ENCODE assay signal across 13 cellular contexts in genomic region chr1:7224081-7224534, GRCh38.
DNase-seq lines count a peak whose midpoint lies in the region; ATAC-seq and TF ChIP-seq lines count a peak whose summit lies in the region.
"Had no signal": no experiment of that assay in that cellular context is flagged by ENCODE, and none has a peak within 500 bp of the region (broad histone marks: within the 10 kb centered on the region; RNA-seq: fewer than 3 reads in every experiment).

No MANE protein-coding gene starts in this region.

- H3K4me3 ChIP-seq in AG04450 (ENCODE audit: low read depth, low read length) (no peak overlapping the region), Karpas-422 (ENCODE audit: low read length) (no peak overlapping the region), colonic mucosa (no peak overlapping the region), osteoblast (ENCODE audit: insufficient read depth, low read length) (no peak overlapping the region)
- H3K4me3 ChIP-seq: K562, SK-N-MC had no signal

- H3K4me1 ChIP-seq in Karpas-422 (ENCODE audit: low read length) (peaks cover 9% of the 10 kb centered on the region), colonic mucosa (no peaks in the 10 kb centered on the region), osteoblast (ENCODE audit: insufficient read depth, low read length) (peaks cover 24% of the 10 kb centered on the region)
- H3K4me1 ChIP-seq: BE2C had no signal

- no peaks in the 10 kb centered on the region for H3K4me1 Mint-ChIP-seq in activated naive CD8-positive, alpha-beta T cell treated with anti-CD3 and anti-CD28 coated beads, Interleukin-2, amount 50 U/mL, for 24 hours

- H4K20me1 ChIP-seq in Karpas-422 (ENCODE audit: insufficient read depth, low read depth, low read length) (no peaks in the 10 kb centered on the region), osteoblast (ENCODE audit: insufficient read depth, low read length) (no peaks in the 10 kb centered on the region)

- H3K9ac ChIP-seq in Karpas-422 (ENCODE audit: low read length), result no peak overlapping the region
- no peak overlapping the region for H3K9ac ChIP-seq in colonic mucosa (ENCODE audit: low read depth in 2 of 2, low read length in 2 of 2)

- H2AFZ ChIP-seq in Karpas-422 (ENCODE audit: low read length), result no peak overlapping the region
- peak overlapping the region; percentile 61 for H2AFZ ChIP-seq in osteoblast (ENCODE audit: low read length)

- no peak overlapping the region for H3K4me3 Mint-ChIP-seq in activated naive CD8-positive, alpha-beta T cell treated with anti-CD3 and anti-CD28 coated beads, Interleukin-2, amount 50 U/mL, for 24 hours
- H3K4me3 Mint-ChIP-seq: CD8-positive, alpha-beta T cell had no signal

- no peak for ATAC-seq in activated naive CD8-positive, alpha-beta T cell treated with anti-CD3 and anti-CD28 coated beads, Interleukin-2, amount 50 U/mL, for 24 hours
- ATAC-seq: CD8-positive, alpha-beta T cell had no signal

- no peaks in the 10 kb centered on the region for H3K27me3 ChIP-seq in AG04450 (ENCODE audit: control insufficient read depth, insufficient read depth, low read length)
- no peaks in the 10 kb centered on the region for H3K27me3 ChIP-seq in Karpas-422 (ENCODE audit: low read length)
- no peaks in the 10 kb centered on the region for H3K27me3 ChIP-seq in colonic mucosa
- H3K27me3 ChIP-seq in osteoblast (ENCODE audit: insufficient read depth, low read length), result no peaks in the 10 kb centered on the region
- H3K27me3 ChIP-seq: BE2C had no signal

- H3K9me3 Mint-ChIP-seq in activated naive CD8-positive, alpha-beta T cell treated with anti-CD3 and anti-CD28 coated beads, Interleukin-2, amount 50 U/mL, for 24 hours, result no peaks in the 10 kb centered on the region
- H3K9me3 Mint-ChIP-seq: CD8-positive, alpha-beta T cell had no signal

- no peaks in the 10 kb centered on the region for H3K27me3 Mint-ChIP-seq in activated naive CD8-positive, alpha-beta T cell treated with anti-CD3 and anti-CD28 coated beads, Interleukin-2, amount 50 U/mL, for 24 hours

- TF ChIP-seq CTCF in AG04450 (IDR thresholded peaks at IDR 0.05; ENCODE audit: low read depth, low read length), result no peak
- TF ChIP-seq CTCF in colonic mucosa (IDR thresholded peaks at IDR 0.05), result no peak
- no peak for TF ChIP-seq CTCF in osteoblast (IDR thresholded peaks at IDR 0.05; ENCODE audit: extremely low read depth, low read depth, low read length)

- H3K9me2 ChIP-seq in Karpas-422 (replicated peaks; ENCODE audit: insufficient read depth, low read length), result no peaks in the 10 kb centered on the region

- DNase-seq in AG04450 (ENCODE audit: low read depth, low spot score) (no peak), Karpas-422 (peak; percentile 38), colonic mucosa (peak; percentile 5), osteoblast (ENCODE audit: insufficient read length, low spot score, missing footprints) (peak; percentile 63), KG1 (lab: John Stamatoyannopoulos, UW) (no peak), SK-N-DZ (ENCODE audit: low spot score) (no peak)
- no peak for DNase-seq in activated naive CD8-positive, alpha-beta T cell treated with anti-CD3 and anti-CD28 coated beads, Interleukin-2, amount 50 U/mL, for 24 hours
- DNase-seq: NCI-H1930; NK-92 treated with Interleukin-12 subunit alpha and Interleukin-12 subunit beta, amount 100 ng/mL, for 24 hours had no signal

- H3K36me3 ChIP-seq in Karpas-422 (ENCODE audit: insufficient read depth, low read length) (no peaks in the 10 kb centered on the region), colonic mucosa (no peaks in the 10 kb centered on the region), osteoblast (ENCODE audit: insufficient read depth, low read length) (no peaks in the 10 kb centered on the region)
- H3K36me3 ChIP-seq: BE2C had no signal

- CTCF ChIA-PET in AG04450 (lab: Charles Lee), result interaction anchor here (1.3 kb wide), 1 partner anchor 9 kb away, joined by 3 read pairs; no protein-coding TSS in a partner anchor

- peaks cover 7% of the 10 kb centered on the region for H3K9me3 ChIP-seq in AG04450 (ENCODE audit: control insufficient read depth, insufficient read depth, low read length)
- H3K9me3 ChIP-seq in Karpas-422 (ENCODE audit: low read length), result no peaks in the 10 kb centered on the region
- H3K9me3 ChIP-seq in colonic mucosa, result no peaks in the 10 kb centered on the region
- H3K9me3 ChIP-seq in osteoblast (ENCODE audit: low read depth, low read length), result no peaks in the 10 kb centered on the region
- H3K9me3 ChIP-seq: BE2C had no signal

- intact Hi-C loops in colonic mucosa (cut with DNase I), result loop anchor here (5.0 to 10.0 kb wide), 2 partner anchors 311 to 423 kb away; no protein-coding TSS in a partner anchor

- H3K79me2 ChIP-seq in Karpas-422 (ENCODE audit: low read length) (no peaks in the 10 kb centered on the region), osteoblast (ENCODE audit: insufficient read depth, low read length) (no peaks in the 10 kb centered on the region)

- POLR2A ChIA-PET in AG04450 (lab: Yijun Ruan, JAX), result interaction anchor here (0.6 to 1.9 kb wide), 3 partner anchors 29 to 75 kb away, joined by 3 to 16 read pairs (median 3); no protein-coding TSS in a partner anchor

- no peak overlapping the region for H3K27ac Mint-ChIP-seq in activated naive CD8-positive, alpha-beta T cell treated with anti-CD3 and anti-CD28 coated beads, Interleukin-2, amount 50 U/mL, for 24 hours
- H3K27ac Mint-ChIP-seq: CD8-positive, alpha-beta T cell had no signal

- H3K4me2 ChIP-seq in Karpas-422 (ENCODE audit: low read depth, low read length, poor library complexity, severe bottlenecking), result no peak overlapping the region
- H3K4me2 ChIP-seq in osteoblast (ENCODE audit: insufficient read depth, low read length), result peak overlapping the region; percentile 56

- H3K27ac ChIP-seq in AG04450 (ENCODE audit: low read depth, low read length) (peak overlapping the region; percentile 21), Karpas-422 (ENCODE audit: low read length) (no peak overlapping the region), colonic mucosa (no peak overlapping the region), osteoblast (ENCODE audit: low read depth, low read length) (peak overlapping the region; percentile 72)
- H3K27ac ChIP-seq: SK-N-MC had no signal

- H3K36me3 Mint-ChIP-seq in activated naive CD8-positive, alpha-beta T cell treated with anti-CD3 and anti-CD28 coated beads, Interleukin-2, amount 50 U/mL, for 24 hours (ENCODE audit: low read depth), result no peaks in the 10 kb centered on the region
- H3K36me3 Mint-ChIP-seq: CD8-positive, alpha-beta T cell had no signal

Comparison
In these comparisons a context has a peak if more than half of its experiments do, and no peak if none do; other contexts are left out.
1. DNase-seq: peak in Karpas-422 (single experiment), colonic mucosa (single experiment) and osteoblast (single experiment); none in AG04450 (single experiment), KG1 (single experiment), activated naive CD8-positive, alpha-beta T cell treated with anti-CD3 and anti-CD28 coated beads, Interleukin-2, amount 50 U/mL, for 24 hours (single experiment) and SK-N-DZ (single experiment).
2. H3K27ac ChIP-seq: peak in AG04450 (single experiment) and osteoblast (single experiment); none in Karpas-422 (single experiment) and colonic mucosa (single experiment).